ENCODE assay signal across 15 cellular contexts in the genomic region with DNA sequence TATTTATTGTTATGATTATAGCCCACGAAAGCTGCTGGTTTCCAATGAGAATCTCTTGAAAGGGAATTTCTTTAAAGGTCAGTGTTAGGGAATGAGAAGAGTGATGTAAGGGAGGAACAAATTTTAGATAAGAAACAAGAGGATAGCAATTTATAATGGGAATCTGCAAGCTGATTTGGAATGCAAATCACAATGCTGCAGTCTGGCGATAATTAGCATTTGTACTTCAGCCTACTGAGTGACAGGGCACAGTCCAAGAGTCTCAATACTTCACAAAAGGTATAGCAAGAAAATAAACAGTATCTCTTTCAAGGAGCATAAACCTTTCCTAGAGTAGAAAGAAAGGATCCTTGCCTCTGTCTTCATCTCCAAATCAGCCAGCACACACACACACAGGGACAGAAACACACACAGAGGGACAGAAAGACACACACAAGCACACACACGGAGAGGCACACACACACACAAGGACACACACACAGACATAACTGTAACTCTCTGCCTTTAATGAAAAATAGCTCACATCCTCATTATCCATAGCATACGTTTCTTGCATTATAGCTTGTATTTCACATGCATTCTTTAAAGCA. TPM values are rescaled to one million over a fixed set of nuclear protein-coding genes. Genes with fewer than 3 reads are reported as not detected.
DNase-seq lines count a peak whose midpoint lies in the region; FAIRE-seq and TF ChIP-seq lines count a peak whose summit lies in the region.
"Had no signal": no experiment of that assay in that cellular context is flagged by ENCODE, and none has a peak within 500 bp of the region (broad histone marks: within the 10 kb centered on the region; RNA-seq: fewer than 3 reads in every experiment).

No MANE protein-coding gene starts in this region.

- H3K27me3 ChIP-seq in WERI-Rb-1 (ENCODE audit: insufficient read depth, low read depth, severe bottlenecking) (no peaks in the 10 kb centered on the region), H1 (replicated peaks in 1 of 4; ENCODE audit: control insufficient read depth in 3 of 4, extremely low read depth in 1 of 4, insufficient read depth in 3 of 4, low read length in 3 of 4) (no peaks in the 10 kb centered on the region), neuron (ENCODE audit: insufficient read depth, low read length) (no peaks in the 10 kb centered on the region), hepatocyte (no peaks in the 10 kb centered on the region), Caco-2 (replicated peaks; ENCODE audit: control insufficient read depth, insufficient read depth, low read length) (no peaks in the 10 kb centered on the region)

- H2BK12ac ChIP-seq in H1 (ENCODE audit: low read depth, low read length) = peak overlapping the region; percentile 45; the same call in 1 of the 2 replicates

- FAIRE-seq in H1 (lab: Jason Lieb, UNC) = no peak

- H3K56ac ChIP-seq in H1 (replicated peaks; ENCODE audit: insufficient read length, low read depth, low read length) = no peak overlapping the region

- intact Hi-C loops in Caco-2 (cut with micrococcal nuclease; ENCODE audit: unreplicated experiment) = no loop called here

- H2AK5ac ChIP-seq in H1 (ENCODE audit: low read depth, low read length) = no peak overlapping the region

- H3K9me3 Mint-ChIP-seq in Caco-2 (ENCODE audit: unreplicated experiment) = no peaks in the 10 kb centered on the region

- H2AFZ ChIP-seq in H1 (ENCODE audit: low read length) (peak overlapping the region; percentile 48), neuron (ENCODE audit: low read depth, low read length) (peak overlapping the region; percentile 0), hepatocyte (no peak overlapping the region)

- H2BK20ac ChIP-seq in H1 (ENCODE audit: low read length) = no peak overlapping the region

- H3K4me3 ChIP-seq in WERI-Rb-1 (ENCODE audit: low read depth, low read length) (peak overlapping the region; percentile 53; the same call in 1 of the 2 replicates), H1 (ENCODE audit: extremely low read depth in 1 of 4, insufficient read depth in 2 of 4, low read depth in 3 of 4, low read length in 4 of 4) (peak overlapping the region in 1 of 4 experiments; percentile 17; a peak in 1 of 8 replicates), neuron (ENCODE audit: low read length) (peak overlapping the region; percentile 96), hepatocyte (no peak overlapping the region), Caco-2 (ENCODE audit: low read depth, low read length) (no peak overlapping the region)

- H3K79me2 ChIP-seq in H1 (ENCODE audit: control insufficient read depth in 1 of 2, insufficient read depth in 2 of 2, low read length in 2 of 2) (no peaks in the 10 kb centered on the region), hepatocyte (no peaks in the 10 kb centered on the region)

- POLR2A ChIA-PET in H1 (lab: Charles Lee; ENCODE audit: partially characterized antibody) = no interaction called here
- POLR2A ChIA-PET in Caco-2 (lab: Charles Lee) = no interaction called here

- H4K8ac ChIP-seq in H1 (ENCODE audit: extremely low read depth, insufficient read depth, low read length) = no peak overlapping the region

- H3K27ac ChIP-seq in WERI-Rb-1 (no peak overlapping the region; the same call in 1 of the 2 replicates), H1 (ENCODE audit: low read depth, low read length) (no peak overlapping the region), hepatocyte (no peak overlapping the region)

- BruUV-seq in Caco-2 (replicated peaks; lab: Mats Ljungman, UMichigan) = no TSS peak

- WGBS in H1 (ENCODE audit: extremely low coverage in 1 of 2, insufficient coverage in 1 of 2, insufficient read length in 1 of 2, insufficient replicate concordance in 2 of 2, low coverage in 1 of 2, low lambda C conversion rate in 2 of 2, missing lambda C conversion rate in 1 of 2), 2 experiments = 76% methylated on average over 4 of the region's 4 CpGs; no CpG with 5 or more reads in 1 of the 2 experiments
- WGBS in hepatocyte (ENCODE audit: low lambda C conversion rate, missing lambda C conversion rate) = 81% methylated on average over 4 of the region's 4 CpGs

- H3K4me1 ChIP-seq in H1 (replicated peaks in 1 of 4; ENCODE audit: control insufficient read depth in 3 of 4, insufficient read depth in 4 of 4, low read length in 3 of 4) (peaks cover 2 to 13% (median 8%) of the 10 kb centered on the region in 4 experiments; a peak in 5 of 7 replicates), neuron (ENCODE audit: insufficient read depth, low read length) (peaks cover 32% of the 10 kb centered on the region), hepatocyte (ENCODE audit: insufficient read depth) (no peaks in the 10 kb centered on the region), Caco-2 (no peaks in the 10 kb centered on the region)

- H3K36me3 ChIP-seq in WERI-Rb-1 (no peaks in the 10 kb centered on the region), H1 (ENCODE audit: control insufficient read depth in 2 of 4, insufficient read depth in 4 of 4, low read length in 3 of 4) (no peaks in the 10 kb centered on the region), neuron (ENCODE audit: insufficient read depth, low read length) (no peaks in the 10 kb centered on the region), hepatocyte (replicated peaks; ENCODE audit: insufficient read depth, low read depth) (no peaks in the 10 kb centered on the region), Caco-2 (ENCODE audit: control insufficient read depth, insufficient read depth, low read length) (no peaks in the 10 kb centered on the region)

- H3K4me2 ChIP-seq in H1 (ENCODE audit: insufficient read depth in 1 of 2, low read depth in 2 of 2, low read length in 2 of 2) (peak overlapping the region; percentile 4 to 29; a peak in 2 of 4 replicates), hepatocyte (no peak overlapping the region)

- DNase-seq in G401 (ENCODE audit: low spot score) = peak; percentile 69
- no peak for DNase-seq in WERI-Rb-1
- no peak for DNase-seq in H1 (ENCODE audit: low read depth in 1 of 2, low spot score in 2 of 2)
- DNase-seq in hepatocyte (ENCODE audit: low spot score) = no peak
- DNase-seq in GM03348 (ENCODE audit: low spot score) = no peak
- no peak for DNase-seq in Caco-2
- DNase-seq: COR-L47, HCEC 1CT, NCI-H1105 treated with DMSO at 0.1 percent for 48 hours, NCI-H187 treated with DMSO at 0.1 percent for 48 hours, NCI-H82, SHP77 had no signal

- H3K9me3 ChIP-seq in WERI-Rb-1 (ENCODE audit: severe bottlenecking) = no peaks in the 10 kb centered on the region
- no peaks in the 10 kb centered on the region for H3K9me3 ChIP-seq in H1 (ENCODE audit: insufficient read depth in 2 of 2, low read depth in 1 of 2, low read length in 1 of 2)
- no peaks in the 10 kb centered on the region for H3K9me3 ChIP-seq in neuron (ENCODE audit: low read length)
- H3K9me3 ChIP-seq in hepatocyte (ENCODE audit: low read depth) = no peaks in the 10 kb centered on the region
- H3K9me3 ChIP-seq in Caco-2 = no peaks in the 10 kb centered on the region

- no peaks in the 10 kb centered on the region for H3K36me3 Mint-ChIP-seq in Caco-2 (ENCODE audit: insufficient read depth, unreplicated experiment)
- H3K36me3 Mint-ChIP-seq: CD14-positive monocyte had no signal

- CTCF ChIA-PET in H1 (lab: Charles Lee; ENCODE audit: partially characterized antibody) = interaction anchor here (1.2 kb wide), 2 partner anchors 80 to 108 kb away, joined by 3 to 4 read pairs; no protein-coding TSS in a partner anchor
- CTCF ChIA-PET in Caco-2 (lab: Charles Lee) = no interaction called here

- peak overlapping the region; percentile 84 for H3K14ac ChIP-seq in H1 (ENCODE audit: insufficient read length)

- TF ChIP-seq CTCF in WERI-Rb-1 (IDR thresholded peaks at IDR 0.05; ENCODE audit: low read depth, low read length) = no peak
- no peak for TF ChIP-seq CTCF in H1 (IDR thresholded peaks at IDR 0.05; ENCODE audit: control extremely low read depth in 1 of 3, insufficient read depth in 1 of 3, low read depth in 1 of 3, low read length in 3 of 3)
- TF ChIP-seq CTCF in hepatocyte (IDR thresholded peaks at IDR 0.05; ENCODE audit: poor library complexity) = no peak
- TF ChIP-seq CTCF in Caco-2 (IDR thresholded peaks at IDR 0.05; ENCODE audit: insufficient read depth in 1 of 2, low read depth in 1 of 2, low read length in 1 of 2, severe bottlenecking in 1 of 2, unreplicated experiment in 1 of 2) = no peak

- no peak overlapping the region for H4K91ac ChIP-seq in H1 (replicated peaks; ENCODE audit: insufficient read length, low read length)

- H3K4me1 Mint-ChIP-seq in Caco-2 (ENCODE audit: low read depth, unreplicated experiment) = no peaks in the 10 kb centered on the region
- H3K4me1 Mint-ChIP-seq: CD14-positive monocyte had no signal

- no peak overlapping the region for H3K4ac ChIP-seq in H1 (replicated peaks; ENCODE audit: insufficient read length, low read depth, low read length)

- in situ Hi-C loops in G401 (cut with HindIII; ENCODE audit: low sequenced_read_pairs) = no loop called here

- no peak overlapping the region for H4K5ac ChIP-seq in H1 (ENCODE audit: insufficient read length, low read depth, low read length)

- H3K79me1 ChIP-seq in H1 (ENCODE audit: low read depth, low read length) = no peaks in the 10 kb centered on the region

- H3K4me3 Mint-ChIP-seq in Caco-2 (ENCODE audit: unreplicated experiment) = no peak overlapping the region
- H3K4me3 Mint-ChIP-seq: CD14-positive monocyte had no signal

- no peak overlapping the region for H2BK15ac ChIP-seq in H1 (ENCODE audit: low read length)

- no peak overlapping the region for H3K27ac Mint-ChIP-seq in Caco-2 (ENCODE audit: unreplicated experiment)
- H3K27ac Mint-ChIP-seq: CD14-positive monocyte had no signal

- no peak overlapping the region for H2BK120ac ChIP-seq in H1 (replicated peaks; ENCODE audit: low read depth, low read length)

- H3K23me2 ChIP-seq in H1 (ENCODE audit: low read depth, low read length) = no peaks in the 10 kb centered on the region

- no peak for TF ChIP-seq POLR2A in H1 (IDR thresholded peaks at IDR 0.05; ENCODE audit: control extremely low read depth in 1 of 2, low read depth in 2 of 2, low read length in 2 of 2)

- H4K20me1 ChIP-seq in H1 (replicated peaks in 1 of 2; ENCODE audit: control insufficient read depth in 1 of 2, insufficient read depth in 2 of 2, low read length in 2 of 2) = no peaks in the 10 kb centered on the region
- no peaks in the 10 kb centered on the region for H4K20me1 ChIP-seq in hepatocyte (ENCODE audit: insufficient read depth, poor library complexity, severe bottlenecking)

- H2BK5ac ChIP-seq in H1 (ENCODE audit: low read depth, low read length) = no peak overlapping the region

- H3K18ac ChIP-seq in H1 (ENCODE audit: extremely low read depth, low read length) = no peak overlapping the region

- no peaks in the 10 kb centered on the region for H3K9me2 ChIP-seq in hepatocyte (replicated peaks; ENCODE audit: insufficient read depth)

- no peak for TF ChIP-seq EP300 in H1 (IDR thresholded peaks at IDR 0.05; ENCODE audit: borderline replicate concordance in 1 of 2, low read depth in 2 of 2, low read length in 2 of 2)

- TF ChIP-seq RAD21 in H1 (IDR thresholded peaks at IDR 0.05 in 1 of 2, conservative IDR thresholded peaks at IDR 0.05 in 1 of 2; ENCODE audit: low read depth in 2 of 2, low read length in 2 of 2) = no peak

- H3K27me3 Mint-ChIP-seq in Caco-2 (ENCODE audit: insufficient read depth, unreplicated experiment) = peaks cover 4% of the 10 kb centered on the region

- no peak overlapping the region; a peak in 1 of 7 replicates for H3K9ac ChIP-seq in H1 (replicated peaks in 1 of 4; ENCODE audit: extremely low read depth in 1 of 4, low read depth in 3 of 4, low read length in 3 of 4)

- H3K23ac ChIP-seq in H1 (ENCODE audit: insufficient read length) = no peak overlapping the region

RNA-seq across cellular contexts. Expression of a gene that starts 1.2 kb away (rescaled TPM):
- not detected in 2 replicates for total RNA-seq in G401 (2014; rRNA removed; shearing (Covaris generic))
- 2.0 and 2.6 TPM in 2 replicates for total RNA-seq in H1 (2021; fragmentation: NEBNext Ultra II Directional; extraction: Animal tissue kit (Norgen Biotek cat#: 25700))
- polyA plus RNA-seq in H1 (2011; rRNA removed) (4.4 and 9.5 TPM in 2 replicates), hepatocyte (3.6 and 5.1 TPM in 2 replicates)
- polyA plus RNA-seq in H1 (2011; cell fraction: cytosol; rRNA removed) = 3.6 TPM
- 7.4 TPM for polyA plus RNA-seq in H1 (2011; cell fraction: nucleus; rRNA removed)
- 4.6 to 7.6 TPM (median 5.3 TPM) in 4 replicates for polyA plus RNA-seq in H1 (2012, experiment 1 of 2)
- polyA plus RNA-seq in H1 (2012, experiment 2 of 2) = 0.21 TPM
- 6.9 TPM for polyA plus RNA-seq in H1 (2013, experiment 1 of 2)
- polyA plus RNA-seq in H1 (2013, experiment 2 of 2) = 6.5 TPM
- 15.6 and 21.6 TPM in 2 replicates for polyA minus RNA-seq in H1 (2011; rRNA and poly(A)+ RNA removed)
- polyA minus RNA-seq in H1 (2011; cell fraction: cytosol; rRNA and poly(A)+ RNA removed) = 3.7 TPM
- 3.0 TPM for polyA minus RNA-seq in H1 (2011; cell fraction: nucleus; rRNA and poly(A)+ RNA removed)
- total RNA-seq in hepatocyte (4.9 and 6.2 TPM in 2 replicates), Caco-2 (2022) (not detected in 2 replicates)
- total RNA-seq: LHCN-M2 had no signal

Comparison
In these comparisons a context has a peak if more than half of its experiments do, and no peak if none do; other contexts are left out.
1. H3K4me3 ChIP-seq: peak in WERI-Rb-1 (single experiment) and neuron (single experiment); none in hepatocyte (single experiment) and Caco-2 (single experiment).